In genomic region chr7:75971309-75971960, GRCh38 we compare ENCODE assay signal across 18 cellular contexts. TPM values are rescaled to one million over a fixed set of nuclear protein-coding genes. Genes with fewer than 3 reads are reported as not detected.
A peak's percentile ranks its signal among the peaks of the same experiment; 100 is the strongest.
DNase-seq lines count a peak whose midpoint lies in the region; ATAC-seq, FAIRE-seq and TF ChIP-seq lines count a peak whose summit lies in the region.
"Had no signal": no experiment of that assay in that cellular context is flagged by ENCODE, and none has a peak within 500 bp of the region (broad histone marks: within the 10 kb centered on the region; RNA-seq: fewer than 3 reads in every experiment).

No MANE protein-coding gene starts in this region.

- no peaks in the 10 kb centered on the region for H3K9me3 Mint-ChIP-seq in Calu3 (ENCODE audit: low read depth, unreplicated experiment)
- no peaks in the 10 kb centered on the region for H3K9me3 Mint-ChIP-seq in WTC11
- H3K9me3 Mint-ChIP-seq in stimulated activated effector memory CD8-positive, alpha-beta T cell treated with anti-CD3 and anti-CD28 coated beads, Interleukin-12 subunit alpha, Interleukin-12 subunit beta, amount 100 ng/mL, for 72 hours = no peaks in the 10 kb centered on the region
- H3K9me3 Mint-ChIP-seq: activated CD4-positive, alpha-beta memory T cell treated with anti-CD3 and anti-CD28 coated beads for 36 hours; activated naive CD8-positive, alpha-beta T cell treated with anti-CD3 and anti-CD28 coated beads for 36 hours; T-cell had no signal

- no peak for TF ChIP-seq CTCF in Calu3 (IDR thresholded peaks at IDR 0.05; ENCODE audit: unreplicated experiment)
- no peak for TF ChIP-seq CTCF in WTC11 (IDR thresholded peaks at IDR 0.05)
- peak; percentile 39 for TF ChIP-seq CTCF in HepG2 (CRISPR knock-in tag; IDR thresholded peaks at IDR 0.05)

- intact Hi-C loops in Calu3 (cut with micrococcal nuclease; ENCODE audit: unreplicated experiment) (no loop called here), HepG2 (cut with micrococcal nuclease; ENCODE audit: unreplicated experiment) (no loop called here)

- DNase-seq in Calu3 (no peak), WTC11 (ENCODE audit: low spot score) (no peak), HepG2 (ENCODE audit: low spot score) (no peak), Karpas-422 (no peak)
- no peak for DNase-seq in stimulated activated effector memory CD8-positive, alpha-beta T cell treated with anti-CD3 and anti-CD28 coated beads, Interleukin-12 subunit alpha, Interleukin-12 subunit beta, amount 100 ng/mL, for 72 hours (ENCODE audit: low spot score in 2 of 2)
- DNase-seq: activated CD4-positive, alpha-beta memory T cell treated with anti-CD3 and anti-CD28 coated beads for 36 hours; activated naive CD8-positive, alpha-beta T cell treated with anti-CD3 and anti-CD28 coated beads for 36 hours; brain microvascular endothelial cell; dermis blood vessel endothelial cell; DMS 273 treated with DMSO at 0.1 percent for 48 hours; NCI-H1436; NCI-H345; nucleus accumbens; T-cell had no signal

- H3K27me3 ChIP-seq in HepG2 (ENCODE audit: control insufficient read depth in 1 of 2, insufficient read depth in 2 of 2, low read length in 2 of 2) (no peaks in the 10 kb centered on the region), Karpas-422 (ENCODE audit: low read length) (no peaks in the 10 kb centered on the region)
- H3K27me3 ChIP-seq: brain microvascular endothelial cell had no signal

- CTCF ChIA-PET in Calu3 (lab: Charles Lee) (no interaction called here), WTC11 (lab: Charles Lee) (interaction anchor here (0.9 to 1.7 kb wide), 6 partner anchors 10 to 105 kb away, joined by 3 to 9 read pairs (median 5); no protein-coding TSS in a partner anchor), HepG2 (lab: Yijun Ruan, JAX; ENCODE audit: low intra/inter-chr PET ratio, low total read pairs) (interaction anchor here (0.9 to 1.3 kb wide), 2 partner anchors 104 to 105 kb away, joined by 3 to 4 read pairs; no protein-coding TSS in a partner anchor)

- H3K9ac ChIP-seq in HepG2 (ENCODE audit: insufficient read depth, low read depth, low read length) = no peak overlapping the region
- no peak overlapping the region for H3K9ac ChIP-seq in Karpas-422 (ENCODE audit: low read length)

- peaks cover 16% of the 10 kb centered on the region for H3K36me3 Mint-ChIP-seq in Calu3 (ENCODE audit: insufficient read depth, unreplicated experiment)
- peaks cover 26% of the 10 kb centered on the region for H3K36me3 Mint-ChIP-seq in WTC11
- peaks cover 41% of the 10 kb centered on the region for H3K36me3 Mint-ChIP-seq in stimulated activated effector memory CD8-positive, alpha-beta T cell treated with anti-CD3 and anti-CD28 coated beads, Interleukin-12 subunit alpha, Interleukin-12 subunit beta, amount 100 ng/mL, for 72 hours

- H3K4me2 ChIP-seq in HepG2 (ENCODE audit: low read depth, low read length) (no peak overlapping the region), Karpas-422 (ENCODE audit: low read depth, low read length, poor library complexity, severe bottlenecking) (no peak overlapping the region)

- peaks cover 26% of the 10 kb centered on the region for H3K79me2 ChIP-seq in HepG2 (ENCODE audit: insufficient read depth, low read length)
- no peaks in the 10 kb centered on the region for H3K79me2 ChIP-seq in Karpas-422 (ENCODE audit: low read length)

- peak overlapping the region; percentile 17 for H3K27ac Mint-ChIP-seq in Calu3 (ENCODE audit: unreplicated experiment)
- H3K27ac Mint-ChIP-seq in WTC11 = peak overlapping the region; percentile 30
- H3K27ac Mint-ChIP-seq in stimulated activated effector memory CD8-positive, alpha-beta T cell treated with anti-CD3 and anti-CD28 coated beads, Interleukin-12 subunit alpha, Interleukin-12 subunit beta, amount 100 ng/mL, for 72 hours = peak overlapping the region; percentile 86
- H3K27ac Mint-ChIP-seq: activated CD4-positive, alpha-beta memory T cell treated with anti-CD3 and anti-CD28 coated beads for 36 hours; activated naive CD8-positive, alpha-beta T cell treated with anti-CD3 and anti-CD28 coated beads for 36 hours; T-cell had no signal

- BruUV-seq in Calu3 (replicated peaks; lab: Mats Ljungman, UMichigan) (no TSS peak), HepG2 (replicated peaks; lab: Mats Ljungman, UMichigan) (no TSS peak)

- H3K9me2 ChIP-seq in Karpas-422 (replicated peaks; ENCODE audit: insufficient read depth, low read length) = no peaks in the 10 kb centered on the region

- TF ChIP-seq EP300 in HepG2 (IDR thresholded peaks at IDR 0.05; ENCODE audit: low read depth in 2 of 2, low read length in 2 of 2) = no peak
- TF ChIP-seq EP300 in HepG2 (CRISPR knock-in tag; IDR thresholded peaks at IDR 0.05; ENCODE audit: borderline replicate concordance) = no peak

- H2AFZ ChIP-seq in HepG2 (ENCODE audit: low read length) = no peak overlapping the region
- no peak overlapping the region for H2AFZ ChIP-seq in Karpas-422 (ENCODE audit: low read length)

- 0 out of 4 replicates have a peak, but pooled peaks of 1 of the 2 experiments have one; percentile 3 for TF ChIP-seq POLR2A in HepG2 (IDR thresholded peaks at IDR 0.05; ENCODE audit: insufficient read depth in 1 of 2, low read depth in 2 of 2, low read length in 2 of 2)

- H3K27ac ChIP-seq in HepG2 (ENCODE audit: extremely low read length, insufficient read depth, low read length) (peak overlapping the region; percentile 40), Karpas-422 (ENCODE audit: low read length) (no peak overlapping the region)
- H3K27ac ChIP-seq: brain microvascular endothelial cell had no signal

- H4K20me1 ChIP-seq in HepG2 (ENCODE audit: insufficient read depth, low read length) = peaks cover 43% of the 10 kb centered on the region
- no peaks in the 10 kb centered on the region for H4K20me1 ChIP-seq in Karpas-422 (ENCODE audit: insufficient read depth, low read depth, low read length)

- in situ Hi-C loops in HepG2 (cut with HindIII; ENCODE audit: extremely low pct_ligation_motif_present, low pct_unique_long_range_greater_than_20kb) = no loop called here

- H3K4me1 Mint-ChIP-seq in Calu3 (ENCODE audit: low read depth, unreplicated experiment) = peaks cover 9% of the 10 kb centered on the region
- H3K4me1 Mint-ChIP-seq in WTC11 = no peaks in the 10 kb centered on the region
- H3K4me1 Mint-ChIP-seq in stimulated activated effector memory CD8-positive, alpha-beta T cell treated with anti-CD3 and anti-CD28 coated beads, Interleukin-12 subunit alpha, Interleukin-12 subunit beta, amount 100 ng/mL, for 72 hours = peaks cover 6% of the 10 kb centered on the region
- H3K4me1 Mint-ChIP-seq: activated naive CD8-positive, alpha-beta T cell treated with anti-CD3 and anti-CD28 coated beads for 36 hours had no signal

- WGBS in HepG2 (ENCODE audit: low lambda C conversion rate) = 91% methylated on average over 14 of the region's 14 CpGs

- ATAC-seq in WTC11 = no peak
- peak; percentile 41 for ATAC-seq in HepG2
- ATAC-seq in stimulated activated effector memory CD8-positive, alpha-beta T cell treated with anti-CD3 and anti-CD28 coated beads, Interleukin-12 subunit alpha, Interleukin-12 subunit beta, amount 100 ng/mL, for 72 hours = no peak
- ATAC-seq in HG02884 (IDR thresholded peaks at IDR 0.05; ENCODE audit: unreplicated experiment) = no peak
- no peak for ATAC-seq in HG03521 (IDR thresholded peaks at IDR 0.05; ENCODE audit: unreplicated experiment)
- ATAC-seq: T-cell had no signal

- POLR2A ChIA-PET in WTC11 (lab: Charles Lee) (no interaction called here), HepG2 (lab: Yijun Ruan, JAX) (interaction anchor here (1.0 kb wide), 1 partner anchor 76 kb away, joined by 4 read pairs; the partner anchor contains the start of genes MDH2 and STYXL1)

- H3K36me3 ChIP-seq in HepG2 (replicated peaks in 1 of 2; ENCODE audit: control insufficient read depth in 1 of 2, insufficient read depth in 2 of 2, low read length in 2 of 2) = peaks cover 25 to 84% of the 10 kb centered on the region in 2 experiments
- H3K36me3 ChIP-seq in Karpas-422 (ENCODE audit: insufficient read depth, low read length) = no peaks in the 10 kb centered on the region

- no peak for FAIRE-seq in HepG2 (lab: Jason Lieb, UNC)
- FAIRE-seq: islet of Langerhans had no signal

- H3K4me3 Mint-ChIP-seq in Calu3 (ENCODE audit: low read depth, unreplicated experiment) (no peak overlapping the region), WTC11 (no peak overlapping the region)
- no peak overlapping the region for H3K4me3 Mint-ChIP-seq in stimulated activated effector memory CD8-positive, alpha-beta T cell treated with anti-CD3 and anti-CD28 coated beads, Interleukin-12 subunit alpha, Interleukin-12 subunit beta, amount 100 ng/mL, for 72 hours
- H3K4me3 Mint-ChIP-seq: activated CD4-positive, alpha-beta memory T cell treated with anti-CD3 and anti-CD28 coated beads for 36 hours; activated naive CD8-positive, alpha-beta T cell treated with anti-CD3 and anti-CD28 coated beads for 36 hours; T-cell had no signal

- no peaks in the 10 kb centered on the region for H3K9me3 ChIP-seq in HepG2 (ENCODE audit: low read length)
- H3K9me3 ChIP-seq in Karpas-422 (ENCODE audit: low read length) = no peaks in the 10 kb centered on the region
- H3K9me3 ChIP-seq: HAP-1 had no signal

- no peaks in the 10 kb centered on the region for H3K27me3 Mint-ChIP-seq in Calu3 (ENCODE audit: unreplicated experiment)
- no peaks in the 10 kb centered on the region for H3K27me3 Mint-ChIP-seq in WTC11 (ENCODE audit: low read depth)
- H3K27me3 Mint-ChIP-seq: activated CD4-positive, alpha-beta memory T cell treated with anti-CD3 and anti-CD28 coated beads for 36 hours; activated naive CD8-positive, alpha-beta T cell treated with anti-CD3 and anti-CD28 coated beads for 36 hours; T-cell had no signal

- H3K4me3 ChIP-seq in HepG2 (replicated peaks in 1 of 3; ENCODE audit: insufficient read depth in 1 of 3, low read depth in 2 of 3, low read length in 3 of 3) = no peak overlapping the region
- H3K4me3 ChIP-seq in Karpas-422 (ENCODE audit: low read length) = no peak overlapping the region
- H3K4me3 ChIP-seq: HAP-1 had no signal

- no peak for TF ChIP-seq RAD21 in HepG2 (CRISPR knock-in tag; IDR thresholded peaks at IDR 0.05)

- H3K4me1 ChIP-seq in HepG2 (ENCODE audit: insufficient read depth, low read length) (peaks cover 32% of the 10 kb centered on the region), Karpas-422 (ENCODE audit: low read length) (no peaks in the 10 kb centered on the region)
- H3K4me1 ChIP-seq: HAP-1 had no signal

RNA-seq across cellular contexts. Expression of gene TMEM120A, which starts 23.0 kb away (rescaled TPM):
- total RNA-seq in Calu3 (2022) (19.3 and 30.8 TPM in 2 replicates), WTC11 (2021) (20.1 to 23.0 TPM (median 21.9 TPM) in 3 replicates), HepG2 (2016; rRNA removed; fragmentation: Illumina TruSeq; extraction: Trizol) (22.9 and 40.3 TPM in 2 replicates)
- total RNA-seq in HepG2 (2016; cell fraction: cytosol; rRNA removed; fragmentation: Illumina TruSeq; extraction: Trizol; ENCODE audit: low read depth) = 31.6 and 36.7 TPM in 2 replicates
- total RNA-seq in HepG2 (2016; cell fraction: insoluble cytoplasmic fraction; rRNA removed; fragmentation: Illumina TruSeq; extraction: Trizol) = 26.0 and 40.4 TPM in 2 replicates
- total RNA-seq in HepG2 (2016; cell fraction: membrane; rRNA removed; fragmentation: Illumina TruSeq; extraction: Trizol) = 34.6 and 34.8 TPM in 2 replicates
- total RNA-seq in HepG2 (2016; cell fraction: nucleus; rRNA removed; fragmentation: Illumina TruSeq; extraction: Trizol) = 31.7 and 39.9 TPM in 2 replicates
- polyA plus RNA-seq in HepG2 (2011; rRNA removed) = 102 and 116 TPM in 2 replicates
- polyA plus RNA-seq in HepG2 (2011; cell fraction: cytosol; rRNA removed) = 81.9 and 91.9 TPM in 2 replicates
- polyA plus RNA-seq in HepG2 (2011; cell fraction: nucleus; rRNA removed) = 76.1 and 77.6 TPM in 2 replicates
- polyA plus RNA-seq in HepG2 (2012) = 41.2 and 57.5 TPM in 2 replicates
- polyA plus RNA-seq in HepG2 (2016; cell fraction: cytosol; fragmentation: Illumina TruSeq; extraction: Trizol; ENCODE audit: low read depth) = 78.5 and 88.6 TPM in 2 replicates
- 64.8 and 69.3 TPM in 2 replicates for polyA plus RNA-seq in HepG2 (2016; cell fraction: insoluble cytoplasmic fraction; fragmentation: Illumina TruSeq; extraction: Trizol; ENCODE audit: low read depth)
- polyA plus RNA-seq in HepG2 (2016; cell fraction: membrane; fragmentation: Illumina TruSeq; extraction: Trizol; ENCODE audit: low read depth) = 81.3 and 84.7 TPM in 2 replicates
- 144 and 149 TPM in 2 replicates for polyA plus RNA-seq in HepG2 (2016; cell fraction: nucleus; fragmentation: Illumina TruSeq; extraction: Trizol; ENCODE audit: insufficient read depth, low read depth)
- 97.0 and 238 TPM in 2 replicates for polyA minus RNA-seq in HepG2 (2011; rRNA and poly(A)+ RNA removed; ENCODE audit: low replicate concordance)
- 32.4 and 39.8 TPM in 2 replicates for polyA minus RNA-seq in HepG2 (2011; cell fraction: cytosol; rRNA and poly(A)+ RNA removed)
- polyA minus RNA-seq in HepG2 (2011; cell fraction: nucleus; rRNA and poly(A)+ RNA removed) = 15.5 and 22.4 TPM in 2 replicates
- total RNA-seq in Karpas-422 (2014; rRNA removed; shearing (Covaris generic); ENCODE audit: low replicate concordance) = 32.8 and 35.6 TPM in 2 replicates

RNA-seq across cellular contexts. Expression of gene POR, which starts 56.5 kb away (rescaled TPM):
- total RNA-seq in Calu3 (2022) (65.8 and 83.1 TPM in 2 replicates), WTC11 (2021) (151 to 178 TPM (median 169 TPM) in 3 replicates), HepG2 (2016; rRNA removed; fragmentation: Illumina TruSeq; extraction: Trizol) (115 and 266 TPM in 2 replicates)
- total RNA-seq in HepG2 (2016; cell fraction: cytosol; rRNA removed; fragmentation: Illumina TruSeq; extraction: Trizol; ENCODE audit: low read depth) = 43.6 and 47.9 TPM in 2 replicates
- 95.7 and 270 TPM in 2 replicates for total RNA-seq in HepG2 (2016; cell fraction: insoluble cytoplasmic fraction; rRNA removed; fragmentation: Illumina TruSeq; extraction: Trizol)
- total RNA-seq in HepG2 (2016; cell fraction: membrane; rRNA removed; fragmentation: Illumina TruSeq; extraction: Trizol) = 55.5 and 56.9 TPM in 2 replicates
- 260 and 301 TPM in 2 replicates for total RNA-seq in HepG2 (2016; cell fraction: nucleus; rRNA removed; fragmentation: Illumina TruSeq; extraction: Trizol)
- polyA plus RNA-seq in HepG2 (2011; rRNA removed) = 145 and 208 TPM in 2 replicates
- polyA plus RNA-seq in HepG2 (2011; cell fraction: cytosol; rRNA removed) = 143 and 190 TPM in 2 replicates
- 1,024 and 1,039 TPM in 2 replicates for polyA plus RNA-seq in HepG2 (2011; cell fraction: nucleus; rRNA removed)
- polyA plus RNA-seq in HepG2 (2012) = 325 and 360 TPM in 2 replicates
- polyA plus RNA-seq in HepG2 (2016; cell fraction: cytosol; fragmentation: Illumina TruSeq; extraction: Trizol; ENCODE audit: low read depth) = 22.8 and 25.4 TPM in 2 replicates
- polyA plus RNA-seq in HepG2 (2016; cell fraction: insoluble cytoplasmic fraction; fragmentation: Illumina TruSeq; extraction: Trizol; ENCODE audit: low read depth) = 63.7 and 80.6 TPM in 2 replicates
- polyA plus RNA-seq in HepG2 (2016; cell fraction: membrane; fragmentation: Illumina TruSeq; extraction: Trizol; ENCODE audit: low read depth) = 25.4 and 30.4 TPM in 2 replicates
- polyA plus RNA-seq in HepG2 (2016; cell fraction: nucleus; fragmentation: Illumina TruSeq; extraction: Trizol; ENCODE audit: insufficient read depth, low read depth) = 367 and 407 TPM in 2 replicates
- 85.0 and 445 TPM in 2 replicates for polyA minus RNA-seq in HepG2 (2011; rRNA and poly(A)+ RNA removed; ENCODE audit: low replicate concordance)
- polyA minus RNA-seq in HepG2 (2011; cell fraction: cytosol; rRNA and poly(A)+ RNA removed) = 256 and 348 TPM in 2 replicates
- 174 and 240 TPM in 2 replicates for polyA minus RNA-seq in HepG2 (2011; cell fraction: nucleus; rRNA and poly(A)+ RNA removed)
- total RNA-seq in Karpas-422 (2014; rRNA removed; shearing (Covaris generic); ENCODE audit: low replicate concordance) = 19.8 and 38.9 TPM in 2 replicates

Comparison
In these comparisons a context has a peak if more than half of its experiments do, and no peak if none do; other contexts are left out.
1. H3K27ac Mint-ChIP-seq: peak in every context shown above with its lines; median percentile 86 in stimulated activated effector memory CD8-positive, alpha-beta T cell treated with anti-CD3 and anti-CD28 coated beads, Interleukin-12 subunit alpha, Interleukin-12 subunit beta, amount 100 ng/mL, for 72 hours; 30 in WTC11; 17 in Calu3.